In the genomic region with DNA sequence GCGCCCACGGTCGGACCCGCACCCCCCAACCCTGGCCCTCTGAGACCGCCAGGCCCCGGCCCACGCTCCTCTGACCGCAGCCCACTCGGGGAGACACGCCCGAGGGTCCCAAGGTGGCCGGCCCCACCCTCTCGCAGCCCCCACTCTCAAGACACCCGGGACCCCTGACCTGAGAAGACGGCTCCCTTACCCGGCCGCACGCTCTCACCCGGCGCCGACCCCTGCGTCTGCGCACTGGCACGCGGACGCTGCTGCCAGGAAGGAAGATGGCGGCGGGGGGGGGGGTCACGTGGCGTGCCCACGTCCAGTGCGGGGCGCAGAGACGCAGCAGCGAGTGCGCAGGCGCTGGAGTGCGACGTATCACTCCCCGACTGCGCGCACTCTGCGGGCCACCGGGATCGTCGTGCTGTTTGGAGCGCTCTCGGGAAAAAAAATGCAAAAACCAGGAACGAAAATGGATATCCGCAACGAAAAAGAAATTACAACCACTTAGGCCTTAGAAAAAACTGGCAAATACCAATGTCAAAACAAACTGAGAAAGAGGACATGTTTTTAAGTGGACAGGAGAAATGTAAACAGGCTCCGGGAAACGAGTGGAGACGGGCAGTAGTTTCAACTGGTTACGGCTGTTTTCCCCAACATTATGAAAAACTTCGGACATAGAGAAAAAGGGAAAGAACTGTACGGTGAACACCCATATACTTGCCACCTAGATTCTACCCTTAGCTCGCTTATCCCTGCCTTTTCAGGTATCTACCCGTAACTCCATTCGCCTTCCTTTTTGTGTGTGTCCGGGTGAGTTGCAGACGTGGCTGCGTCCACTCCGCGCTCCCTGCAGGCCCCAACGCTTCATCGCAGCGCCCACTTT, we compare ENCODE assay signal across 8 cellular contexts. TPM values are rescaled to one million over a fixed set of nuclear protein-coding genes. Genes with fewer than 3 reads are reported as not detected.
A peak's percentile ranks its signal among the peaks of the same experiment; 100 is the strongest.
DNase-seq lines count a peak whose midpoint lies in the region; ATAC-seq and TF ChIP-seq lines count a peak whose summit lies in the region.

Gene MRPL36, minus strand, starts transcription at position 236 of the 868 bp plus-strand sequence. CDS start 902 bp downstream, outside the sequence.

- peaks cover 12% of the 10 kb centered on the region for H3K4me1 ChIP-seq in testis

- H3K9me3 ChIP-seq in testis: no peaks in the 10 kb centered on the region

- H3K36me3 Mint-ChIP-seq in activated naive CD8-positive, alpha-beta T cell treated with anti-CD3 and anti-CD28 coated beads, Interleukin-2, amount 10 ng/mL, durations not matched to agents 7 days and 5 days: peaks cover 28% of the 10 kb centered on the region
- H3K36me3 Mint-ChIP-seq in osteocyte (ENCODE audit: unreplicated experiment): peaks cover 26% of the 10 kb centered on the region

- no peaks in the 10 kb centered on the region for H3K9me3 Mint-ChIP-seq in activated naive CD8-positive, alpha-beta T cell treated with anti-CD3 and anti-CD28 coated beads, Interleukin-2, amount 10 ng/mL, durations not matched to agents 7 days and 5 days
- H3K9me3 Mint-ChIP-seq in osteocyte (ENCODE audit: unreplicated experiment): no peaks in the 10 kb centered on the region

- peak within 1 kb of the TSS; percentile 98 for H3K27ac Mint-ChIP-seq in activated naive CD8-positive, alpha-beta T cell treated with anti-CD3 and anti-CD28 coated beads, Interleukin-2, amount 10 ng/mL, durations not matched to agents 7 days and 5 days
- peak within 1 kb of the TSS; percentile 99 for H3K27ac Mint-ChIP-seq in osteocyte (ENCODE audit: unreplicated experiment)

- no peaks in the 10 kb centered on the region for H3K27me3 ChIP-seq in testis

- ATAC-seq in HG02642 (IDR thresholded peaks at IDR 0.05; ENCODE audit: poor library complexity, unreplicated experiment): peak; percentile 58
- ATAC-seq in activated naive CD8-positive, alpha-beta T cell treated with anti-CD3 and anti-CD28 coated beads, Interleukin-2, amount 10 ng/mL, durations not matched to agents 7 days and 5 days (ENCODE audit: low read depth): peak; percentile 80

- WGBS in testis, 2 donors: 1 to 3% methylated on average over 42 to 68 of the region's 68 CpGs

- CTCF ChIA-PET in GM10248 (lab: Yijun Ruan, JAX): interaction anchor here (0.9 to 1.9 kb wide), 7 partner anchors 9 to 62 kb away, joined by 3 to 7 read pairs (median 4); no protein-coding TSS in a partner anchor

- DNase-seq in GM10248 (ENCODE audit: extremely low spot score) (peak; percentile 95), NCI-H1436 (lab: John Stamatoyannopoulos, UW) (peak; percentile 86), SW 1271 (lab: John Stamatoyannopoulos, UW) (peak; percentile 79 to 91), head of caudate nucleus (peak; percentile 75 to 96 (median 90)), osteocyte (ENCODE audit: extremely low spot score, unreplicated experiment) (peak; percentile 97), testis (peak; percentile 95)
- peak; percentile 90 for DNase-seq in activated naive CD8-positive, alpha-beta T cell treated with anti-CD3 and anti-CD28 coated beads, Interleukin-2, amount 10 ng/mL, durations not matched to agents 7 days and 5 days

- peak within 1 kb of the TSS; percentile 51 to 86 for H3K27ac ChIP-seq in testis

- no peaks in the 10 kb centered on the region for H3K27me3 Mint-ChIP-seq in activated naive CD8-positive, alpha-beta T cell treated with anti-CD3 and anti-CD28 coated beads, Interleukin-2, amount 10 ng/mL, durations not matched to agents 7 days and 5 days
- H3K27me3 Mint-ChIP-seq in osteocyte (ENCODE audit: unreplicated experiment): no peaks in the 10 kb centered on the region

- TF ChIP-seq CTCF in GM10248 (IDR thresholded peaks at IDR 0.05; ENCODE audit: control extremely low read depth, extremely low read depth, low read depth, missing control alignments): peak; percentile 11
- TF ChIP-seq CTCF in osteocyte (IDR thresholded peaks at IDR 0.05): no peak
- no peak for TF ChIP-seq CTCF in testis (IDR thresholded peaks at IDR 0.05)

- POLR2A ChIA-PET in GM10248 (lab: Yijun Ruan, JAX): no interaction called here
- POLR2A ChIA-PET in activated naive CD8-positive, alpha-beta T cell treated with anti-CD3 and anti-CD28 coated beads, Interleukin-2, amount 10 ng/mL, durations not matched to agents 7 days and 5 days (lab: Charles Lee): interaction anchor here (1.0 to 1.9 kb wide), 5 partner anchors 9 to 23 kb away, joined by 3 to 29 read pairs (median 4); no protein-coding TSS in a partner anchor

- TF ChIP-seq POLR2A in testis (IDR thresholded peaks at IDR 0.05): peak; percentile 50

- intact Hi-C loops in head of caudate nucleus (cut with DNase I) (no loop called here), testis (cut with DNase I; ENCODE audit: low total_unique reads) (no loop called here)

- no peaks in the 10 kb centered on the region for H3K36me3 ChIP-seq in testis (ENCODE audit: low read depth, missing control alignments)

- H3K4me1 Mint-ChIP-seq in activated naive CD8-positive, alpha-beta T cell treated with anti-CD3 and anti-CD28 coated beads, Interleukin-2, amount 10 ng/mL, durations not matched to agents 7 days and 5 days: peaks cover 43% of the 10 kb centered on the region
- peaks cover 43% of the 10 kb centered on the region for H3K4me1 Mint-ChIP-seq in osteocyte (ENCODE audit: unreplicated experiment)

- H3K4me3 Mint-ChIP-seq in activated naive CD8-positive, alpha-beta T cell treated with anti-CD3 and anti-CD28 coated beads, Interleukin-2, amount 10 ng/mL, durations not matched to agents 7 days and 5 days: peak within 1 kb of the TSS; percentile 89
- H3K4me3 Mint-ChIP-seq in osteocyte (ENCODE audit: unreplicated experiment): peak within 1 kb of the TSS; percentile 97

- peak within 1 kb of the TSS; percentile 69 to 92 for H3K4me3 ChIP-seq in testis

RNA-seq across cellular contexts. Expression of gene MRPL36, which starts in this region (rescaled TPM):
- total RNA-seq in activated naive CD8-positive, alpha-beta T cell treated with anti-CD3 and anti-CD28 coated beads, Interleukin-2, amount 10 ng/mL, durations not matched to agents 7 days and 5 days: 10 to 100 TPM; 47.1 to 51.2 TPM
- total RNA-seq in osteocyte (44.0 and 51.9 TPM in 2 replicates), testis (100 to 1,000 TPM in 1 of 2 donors, 10 to 100 TPM in 1; 60.8 to 101 TPM)
- polyA plus RNA-seq in testis (ENCODE audit: insufficient read depth, low read depth, low replicate concordance): 164 TPM

Comparison
In these comparisons a context has a peak if more than half of its experiments do, and no peak if none do; other contexts are left out.
1. Peak in every context shown above with its lines: DNase-seq, ATAC-seq, H3K4me3 ChIP-seq and H3K27ac ChIP-seq.